19 cellular contexts compared by ENCODE assay signal in the genomic region with DNA sequence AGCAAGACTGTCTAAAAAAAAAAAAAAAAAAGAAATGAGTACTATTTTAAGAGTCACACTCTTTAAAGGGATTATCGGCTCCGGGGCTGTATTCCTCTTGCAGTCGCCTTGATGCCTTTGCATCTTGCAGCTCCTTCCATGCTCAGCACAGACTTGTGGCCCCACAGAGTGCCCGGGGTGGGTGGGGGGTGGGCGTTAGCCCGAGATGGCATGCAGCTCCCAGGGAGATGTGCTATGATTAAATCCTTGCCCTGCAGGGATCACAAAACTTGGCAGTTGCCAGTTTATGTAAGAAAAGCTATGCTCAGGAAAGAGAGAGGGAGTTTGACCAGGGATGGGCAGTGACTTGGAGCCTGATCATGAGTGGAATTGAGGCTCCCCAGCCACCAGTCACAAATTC.
A peak's percentile ranks its signal among the peaks of the same experiment; 100 is the strongest.
DNase-seq lines count a peak whose midpoint lies in the region; ATAC-seq and TF ChIP-seq lines count a peak whose summit lies in the region.
"Had no signal": no experiment of that assay in that cellular context is flagged by ENCODE, and none has a peak within 500 bp of the region (broad histone marks: within the 10 kb centered on the region; RNA-seq: fewer than 3 reads in every experiment).

No MANE protein-coding gene starts in this region.

- no peaks in the 10 kb centered on the region for H3K36me3 ChIP-seq in A673 (ENCODE audit: insufficient read depth, low read length, poor library complexity, severe bottlenecking)
- peaks cover 0 to 3% of the 10 kb centered on the region in 2 donors for H3K36me3 ChIP-seq in ascending aorta
- H3K36me3 ChIP-seq in thoracic aorta, result no peaks in the 10 kb centered on the region
- H3K36me3 ChIP-seq in MM.1S (replicated peaks; ENCODE audit: insufficient read depth, low read length), result no peaks in the 10 kb centered on the region
- H3K36me3 ChIP-seq: BLaER1 treated with 17β-estradiol and CSF1 and Interleukin-3, amounts not matched to agents 10 nM and 100 nM had no signal

- H3F3A ChIP-seq in MM.1S (ENCODE audit: insufficient read depth, low read length), result no peaks in the 10 kb centered on the region

- H2AFZ ChIP-seq in MM.1S (ENCODE audit: low read length), result no peak overlapping the region

- H3K9me2 ChIP-seq in MM.1S (replicated peaks; ENCODE audit: insufficient read depth, low read length), result no peaks in the 10 kb centered on the region

- TF ChIP-seq CTCF in A673 (conservative IDR thresholded peaks at IDR 0.05; ENCODE audit: low read depth, low read length), result no peak
- TF ChIP-seq CTCF in ascending aorta (IDR thresholded peaks at IDR 0.05), result no peak
- TF ChIP-seq CTCF in osteocyte (IDR thresholded peaks at IDR 0.05), result no peak
- no peak for TF ChIP-seq CTCF in thoracic aorta (IDR thresholded peaks at IDR 0.05)
- TF ChIP-seq CTCF in MM.1S (IDR thresholded peaks at IDR 0.05; ENCODE audit: low read length), result no peak

- DNase-seq in A673 (ENCODE audit: low spot score), result peak; percentile 41
- no peak for DNase-seq in ascending aorta (ENCODE audit: low spot score in 2 of 2)
- DNase-seq in osteocyte (ENCODE audit: extremely low spot score, unreplicated experiment), result peak; percentile 83
- DNase-seq in thoracic aorta (ENCODE audit: low spot score), result no peak
- no peak for DNase-seq in MM.1S
- DNase-seq in activated gamma-delta T cell treated with Interleukin-2 at 50 U/mL for 16 hours, result no peak
- no peak for DNase-seq in activated naive CD4-positive, alpha-beta T cell treated with anti-CD3 and anti-CD28 coated beads for 36 hours
- DNase-seq: 8988T; CD8-positive, alpha-beta T cell; COR-L47; DMS 273 treated with DMSO at 0.1 percent for 48 hours; DMS53; DND-41; EL; H9 had no signal

- BruUV-seq in A673 (replicated peaks; lab: Mats Ljungman, UMichigan), result no TSS peak

- H3K4me1 ChIP-seq in A673 (ENCODE audit: insufficient read depth, low read length, poor library complexity, severe bottlenecking) (no peaks in the 10 kb centered on the region), ascending aorta (peaks cover 0 to 2% of the 10 kb centered on the region in 2 donors), thoracic aorta (ENCODE audit: control insufficient read depth in 1 of 2, low read depth in 2 of 2) (peaks cover 11 to 14% of the 10 kb centered on the region in 2 donors), MM.1S (ENCODE audit: low read length) (no peaks in the 10 kb centered on the region)
- H3K4me1 ChIP-seq: BLaER1 treated with 17β-estradiol and CSF1 and Interleukin-3, amounts not matched to agents 10 nM and 100 nM had no signal

- no peaks in the 10 kb centered on the region for H4K20me1 ChIP-seq in MM.1S (ENCODE audit: insufficient read depth, low read length)
- H4K20me1 ChIP-seq: BLaER1 treated with 17β-estradiol and CSF1 and Interleukin-3, amounts not matched to agents 10 nM and 100 nM had no signal

- peaks cover 49% of the 10 kb centered on the region for H3K4me1 Mint-ChIP-seq in osteocyte (ENCODE audit: unreplicated experiment)
- H3K4me1 Mint-ChIP-seq in stimulated activated memory B cell treated with anti-CD40 and anti-IgM and Interleukin-4, amounts not matched to agents 10 μg/mL and 1 μg/mL and 100 μg/mL, for 72 hours, result no peaks in the 10 kb centered on the region
- H3K4me1 Mint-ChIP-seq in activated naive CD4-positive, alpha-beta T cell treated with anti-CD3 and anti-CD28 coated beads for 36 hours (ENCODE audit: low read depth), result no peaks in the 10 kb centered on the region
- H3K4me1 Mint-ChIP-seq: B cell, H9 had no signal

- H3K4me2 ChIP-seq in MM.1S (ENCODE audit: low read depth, low read length), result no peak overlapping the region
- H3K4me2 ChIP-seq: BLaER1 treated with 17β-estradiol and CSF1 and Interleukin-3, amounts not matched to agents 10 nM and 100 nM had no signal

- POLR2A ChIA-PET in A673 (lab: Charles Lee; ENCODE audit: low non-redundant PET), result interaction anchor here (0.6 kb wide), 1 partner anchor 193 kb away, joined by 6 read pairs; no protein-coding TSS in a partner anchor

- H3K27ac ChIP-seq in A673 (ENCODE audit: low read depth, low read length, poor library complexity, severe bottlenecking) (no peak overlapping the region), ascending aorta (peak overlapping the region; percentile 31 to 70), thoracic aorta (peak overlapping the region in 1 of 2 donors; percentile 48), MM.1S (ENCODE audit: low read length) (no peak overlapping the region)
- H3K27ac ChIP-seq: BLaER1 treated with 17β-estradiol and CSF1 and Interleukin-3, amounts not matched to agents 10 nM and 100 nM had no signal

- H3K27me3 ChIP-seq in A673 (replicated peaks; ENCODE audit: insufficient read depth, low read depth, low read length, poor library complexity) (no peaks in the 10 kb centered on the region), ascending aorta (no peaks in the 10 kb centered on the region), thoracic aorta (replicated peaks; ENCODE audit: insufficient read depth) (no peaks in the 10 kb centered on the region), MM.1S (replicated peaks; ENCODE audit: insufficient read depth, low read length) (no peaks in the 10 kb centered on the region)
- H3K27me3 ChIP-seq: BLaER1 treated with 17β-estradiol and CSF1 and Interleukin-3, amounts not matched to agents 10 nM and 100 nM had no signal

- H3K9me3 Mint-ChIP-seq in osteocyte (ENCODE audit: unreplicated experiment), result no peaks in the 10 kb centered on the region
- H3K9me3 Mint-ChIP-seq in stimulated activated memory B cell treated with anti-CD40 and anti-IgM and Interleukin-4, amounts not matched to agents 10 μg/mL and 1 μg/mL and 100 μg/mL, for 72 hours, result no peaks in the 10 kb centered on the region
- H3K9me3 Mint-ChIP-seq in activated naive CD4-positive, alpha-beta T cell treated with anti-CD3 and anti-CD28 coated beads for 36 hours, result no peaks in the 10 kb centered on the region
- H3K9me3 Mint-ChIP-seq: CD8-positive, alpha-beta T cell; H9 had no signal

- CTCF ChIA-PET in A673 (lab: Charles Lee), result no interaction called here
- CTCF ChIA-PET in activated naive CD4-positive, alpha-beta T cell treated with anti-CD3 and anti-CD28 coated beads for 36 hours (lab: Charles Lee), result interaction anchor here (0.6 kb wide), 1 partner anchor 137 kb away, joined by 3 read pairs; no protein-coding TSS in a partner anchor

- H3K9me3 ChIP-seq in A673 (ENCODE audit: low read depth, low read length, poor library complexity, severe bottlenecking), result no peaks in the 10 kb centered on the region
- H3K9me3 ChIP-seq in ascending aorta, result no peaks in the 10 kb centered on the region
- no peaks in the 10 kb centered on the region for H3K9me3 ChIP-seq in thoracic aorta
- no peaks in the 10 kb centered on the region for H3K9me3 ChIP-seq in MM.1S (replicated peaks; ENCODE audit: insufficient read depth, low read length)

- H3K36me3 Mint-ChIP-seq in osteocyte (ENCODE audit: unreplicated experiment), result no peaks in the 10 kb centered on the region
- no peaks in the 10 kb centered on the region for H3K36me3 Mint-ChIP-seq in stimulated activated memory B cell treated with anti-CD40 and anti-IgM and Interleukin-4, amounts not matched to agents 10 μg/mL and 1 μg/mL and 100 μg/mL, for 72 hours
- no peaks in the 10 kb centered on the region for H3K36me3 Mint-ChIP-seq in activated naive CD4-positive, alpha-beta T cell treated with anti-CD3 and anti-CD28 coated beads for 36 hours (ENCODE audit: low read depth)
- H3K36me3 Mint-ChIP-seq: CD8-positive, alpha-beta T cell had no signal

- ATAC-seq in thoracic aorta (ENCODE audit: insufficient number of reproducible peaks, low FRiP score, low read depth), result no peak
- ATAC-seq in stimulated activated memory B cell treated with anti-CD40 and anti-IgM and Interleukin-4, amounts not matched to agents 10 μg/mL and 1 μg/mL and 100 μg/mL, for 72 hours, result no peak
- ATAC-seq: CD8-positive, alpha-beta T cell; GM12878 had no signal

- intact Hi-C loops in A673 (cut with micrococcal nuclease; ENCODE audit: unreplicated experiment) (no loop called here), ascending aorta (cut with DNase I) (no loop called here)
- intact Hi-C loops in activated naive CD4-positive, alpha-beta T cell treated with anti-CD3 and anti-CD28 coated beads for 36 hours (cut with micrococcal nuclease), result no loop called here

- H3K4me3 ChIP-seq in A673 (ENCODE audit: low read depth, low read length, poor library complexity, severe bottlenecking), result no peak overlapping the region
- no peak overlapping the region for H3K4me3 ChIP-seq in ascending aorta
- peak overlapping the region; percentile 16 for H3K4me3 ChIP-seq in thoracic aorta
- no peak overlapping the region for H3K4me3 ChIP-seq in MM.1S (ENCODE audit: low read length)
- H3K4me3 ChIP-seq: BLaER1 treated with 17β-estradiol and CSF1 and Interleukin-3, amounts not matched to agents 10 nM and 100 nM; GM12878 had no signal

- no peak overlapping the region for H3K4me3 Mint-ChIP-seq in osteocyte (ENCODE audit: unreplicated experiment)
- no peak overlapping the region for H3K4me3 Mint-ChIP-seq in stimulated activated memory B cell treated with anti-CD40 and anti-IgM and Interleukin-4, amounts not matched to agents 10 μg/mL and 1 μg/mL and 100 μg/mL, for 72 hours
- H3K4me3 Mint-ChIP-seq in activated naive CD4-positive, alpha-beta T cell treated with anti-CD3 and anti-CD28 coated beads for 36 hours, result no peak overlapping the region
- H3K4me3 Mint-ChIP-seq: B cell; CD8-positive, alpha-beta T cell; H9 had no signal

- H3K9ac ChIP-seq in MM.1S (ENCODE audit: low read length), result no peak overlapping the region
- H3K9ac ChIP-seq: BLaER1 treated with 17β-estradiol and CSF1 and Interleukin-3, amounts not matched to agents 10 nM and 100 nM had no signal

- no peaks in the 10 kb centered on the region for H3K79me2 ChIP-seq in MM.1S (ENCODE audit: low read length)

- no peaks in the 10 kb centered on the region for H3K27me3 Mint-ChIP-seq in osteocyte (ENCODE audit: unreplicated experiment)
- peaks cover 25% of the 10 kb centered on the region for H3K27me3 Mint-ChIP-seq in stimulated activated memory B cell treated with anti-CD40 and anti-IgM and Interleukin-4, amounts not matched to agents 10 μg/mL and 1 μg/mL and 100 μg/mL, for 72 hours
- H3K27me3 Mint-ChIP-seq in activated naive CD4-positive, alpha-beta T cell treated with anti-CD3 and anti-CD28 coated beads for 36 hours (ENCODE audit: low read depth), result peaks cover 5% of the 10 kb centered on the region

- peak overlapping the region; percentile 91 for H3K27ac Mint-ChIP-seq in osteocyte (ENCODE audit: unreplicated experiment)
- no peak overlapping the region for H3K27ac Mint-ChIP-seq in stimulated activated memory B cell treated with anti-CD40 and anti-IgM and Interleukin-4, amounts not matched to agents 10 μg/mL and 1 μg/mL and 100 μg/mL, for 72 hours
- H3K27ac Mint-ChIP-seq in activated naive CD4-positive, alpha-beta T cell treated with anti-CD3 and anti-CD28 coated beads for 36 hours, result no peak overlapping the region
- H3K27ac Mint-ChIP-seq: B cell; CD8-positive, alpha-beta T cell; H9 had no signal

Comparison
In these comparisons a context has a peak if more than half of its experiments do, and no peak if none do; other contexts are left out.
1. DNase-seq: peak in A673 (single experiment) and osteocyte (single experiment); none in ascending aorta (0 of 2), thoracic aorta (single experiment), MM.1S (single experiment), activated gamma-delta T cell treated with Interleukin-2 at 50 U/mL for 16 hours (single experiment) and activated naive CD4-positive, alpha-beta T cell treated with anti-CD3 and anti-CD28 coated beads for 36 hours (single experiment).
2. H3K27ac ChIP-seq: peak in ascending aorta (2 of 2); none in A673 (single experiment) and MM.1S (single experiment).